14 cellular contexts compared by ENCODE assay signal in the genomic region with DNA sequence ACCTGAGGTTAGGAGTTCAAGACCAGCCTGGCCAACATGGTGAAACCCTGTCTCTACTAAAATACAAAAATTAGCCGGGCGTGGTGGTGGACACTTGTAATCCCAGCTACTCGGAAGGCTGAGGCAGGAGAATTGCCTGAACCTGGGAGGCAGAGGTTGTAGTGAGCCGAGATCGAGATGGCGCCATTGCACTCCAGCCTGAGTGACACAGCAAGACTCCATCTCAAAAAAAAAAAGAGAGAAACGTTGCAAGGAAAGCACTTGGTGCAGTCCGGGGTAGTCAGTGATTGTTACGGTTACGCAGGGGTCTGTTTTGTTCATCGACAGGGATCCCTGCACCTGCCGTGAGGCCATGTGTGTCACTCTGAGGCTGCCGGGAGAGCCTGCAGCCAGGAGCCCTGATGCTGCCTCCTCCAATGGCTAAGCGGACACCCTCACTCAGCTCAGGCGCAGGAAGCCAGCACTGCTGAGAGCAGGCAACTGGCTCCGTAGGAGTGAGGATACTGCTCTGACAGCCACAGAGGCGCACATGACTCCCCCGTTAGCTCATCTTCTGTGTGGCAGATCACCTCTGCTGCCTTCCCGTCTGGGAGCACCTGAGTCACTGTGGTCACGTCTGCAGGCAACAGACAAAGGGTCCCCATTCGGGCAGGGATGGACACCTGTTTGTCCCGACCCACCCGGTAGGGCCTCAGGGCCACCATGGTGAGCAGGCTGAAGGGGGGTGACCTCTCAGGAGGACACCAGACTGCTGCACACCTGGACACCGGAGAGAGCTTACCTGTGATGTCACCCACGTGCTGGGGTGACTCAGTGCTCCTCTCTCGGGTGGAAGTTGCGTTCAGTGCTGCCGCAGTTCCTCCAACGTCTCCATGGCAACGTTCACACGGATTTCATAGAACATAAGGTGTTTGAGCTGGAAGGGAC. TPM values are rescaled to one million over a fixed set of nuclear protein-coding genes. Genes with fewer than 3 reads are reported as not detected.
A peak's percentile ranks its signal among the peaks of the same experiment; 100 is the strongest.
DNase-seq lines count a peak whose midpoint lies in the region; ATAC-seq lines count a peak whose summit lies in the region.
"Had no signal": no experiment of that assay in that cellular context is flagged by ENCODE, and none has a peak within 500 bp of the region (broad histone marks: within the 10 kb centered on the region; RNA-seq: fewer than 3 reads in every experiment).

No MANE protein-coding gene starts in this region.

- ATAC-seq in activated T-cell treated with anti-CD3 and anti-CD28 coated beads, Interleukin-2, amount 50 U/mL, for 4 hours: peak; percentile 29 to 36
- peak; percentile 19 for ATAC-seq in esophagus mucosa
- peak; percentile 60 for ATAC-seq in stimulated activated effector memory CD8-positive, alpha-beta T cell treated with anti-CD3 and anti-CD28 coated beads, Interleukin-12 subunit alpha, Interleukin-12 subunit beta, amount 100 ng/mL, for 72 hours
- ATAC-seq in HG02981 (IDR thresholded peaks at IDR 0.05; ENCODE audit: unreplicated experiment): no peak
- no peak for ATAC-seq in GM18858 (IDR thresholded peaks at IDR 0.05; ENCODE audit: unreplicated experiment)

- no peaks in the 10 kb centered on the region for H3K9me3 Mint-ChIP-seq in activated T-cell treated with anti-CD3 and anti-CD28 coated beads, Interleukin-2, amount 50 U/mL, for 4 hours
- no peaks in the 10 kb centered on the region for H3K9me3 Mint-ChIP-seq in stimulated activated effector memory CD8-positive, alpha-beta T cell treated with anti-CD3 and anti-CD28 coated beads, Interleukin-12 subunit alpha, Interleukin-12 subunit beta, amount 100 ng/mL, for 72 hours
- H3K9me3 Mint-ChIP-seq: activated T-helper 2 cell treated with anti-CD3 and anti-CD28 coated beads, Interferon-gamma antibody, Interleukin-2, Interleukin-4, amounts not matched to agents 10 μg/mL and 5 μg/mL and 100 μg/mL, durations not matched to agents 14 hours and 24 hours and 36 hours; T-helper 1 cell treated with Interleukin-12 subunit alpha and Interleukin-12 subunit beta and Interleukin-4 antibody, amounts not matched to agents 30 μg/mL and 1 μg/mL, for 36 hours had no signal

- no peaks in the 10 kb centered on the region for H3K27me3 Mint-ChIP-seq in activated T-cell treated with anti-CD3 and anti-CD28 coated beads, Interleukin-2, amount 50 U/mL, for 4 hours (ENCODE audit: low read depth)

- H3K4me3 Mint-ChIP-seq in activated T-cell treated with anti-CD3 and anti-CD28 coated beads, Interleukin-2, amount 50 U/mL, for 4 hours: no peak overlapping the region
- no peak overlapping the region for H3K4me3 Mint-ChIP-seq in stimulated activated effector memory CD8-positive, alpha-beta T cell treated with anti-CD3 and anti-CD28 coated beads, Interleukin-12 subunit alpha, Interleukin-12 subunit beta, amount 100 ng/mL, for 72 hours
- H3K4me3 Mint-ChIP-seq: T-helper 1 cell treated with Interleukin-12 subunit alpha and Interleukin-12 subunit beta and Interleukin-4 antibody, amounts not matched to agents 30 μg/mL and 1 μg/mL, for 36 hours had no signal

- H3K4me1 Mint-ChIP-seq in activated T-cell treated with anti-CD3 and anti-CD28 coated beads, Interleukin-2, amount 50 U/mL, for 4 hours (ENCODE audit: low read depth): peaks cover 2% of the 10 kb centered on the region
- peaks cover 6% of the 10 kb centered on the region for H3K4me1 Mint-ChIP-seq in stimulated activated effector memory CD8-positive, alpha-beta T cell treated with anti-CD3 and anti-CD28 coated beads, Interleukin-12 subunit alpha, Interleukin-12 subunit beta, amount 100 ng/mL, for 72 hours

- no peaks in the 10 kb centered on the region for H3K36me3 Mint-ChIP-seq in activated T-cell treated with anti-CD3 and anti-CD28 coated beads, Interleukin-2, amount 50 U/mL, for 4 hours (ENCODE audit: insufficient read depth)
- H3K36me3 Mint-ChIP-seq in stimulated activated effector memory CD8-positive, alpha-beta T cell treated with anti-CD3 and anti-CD28 coated beads, Interleukin-12 subunit alpha, Interleukin-12 subunit beta, amount 100 ng/mL, for 72 hours: no peaks in the 10 kb centered on the region

- no peak overlapping the region for H3K27ac Mint-ChIP-seq in stimulated activated effector memory CD8-positive, alpha-beta T cell treated with anti-CD3 and anti-CD28 coated beads, Interleukin-12 subunit alpha, Interleukin-12 subunit beta, amount 100 ng/mL, for 72 hours
- H3K27ac Mint-ChIP-seq: activated T-helper 2 cell treated with anti-CD3 and anti-CD28 coated beads, Interferon-gamma antibody, Interleukin-2, Interleukin-4, amounts not matched to agents 10 μg/mL and 5 μg/mL and 100 μg/mL, durations not matched to agents 14 hours and 24 hours and 36 hours; T-helper 1 cell treated with Interleukin-12 subunit alpha and Interleukin-12 subunit beta and Interleukin-4 antibody, amounts not matched to agents 30 μg/mL and 1 μg/mL, for 36 hours had no signal

- DNase-seq in activated T-cell treated with anti-CD3 and anti-CD28 coated beads, Interleukin-2, amount 50 U/mL, for 4 hours: no peak
- no peak for DNase-seq in activated T-cell treated with anti-CD3 and anti-CD28 coated beads, Interleukin-2, amount 50 U/mL, for 1 hour
- peak; percentile 11 for DNase-seq in RPMI8226
- DNase-seq in stimulated activated effector memory CD8-positive, alpha-beta T cell treated with anti-CD3 and anti-CD28 coated beads, Interleukin-12 subunit alpha, Interleukin-12 subunit beta, amount 100 ng/mL, for 72 hours (ENCODE audit: low spot score in 2 of 2): no peak
- DNase-seq in DMS79 treated with DMSO at 0.1 percent for 48 hours (lab: John Stamatoyannopoulos, UW): no peak
- DNase-seq: effector memory CD4-positive, alpha-beta T cell; foreskin melanocyte; GOT3; NCI-H2029 treated with DMSO at 0.1 percent for 48 hours had no signal

RNA-seq across cellular contexts. Expression of a gene that starts 5.2 kb away (rescaled TPM):
- not detected for total RNA-seq in activated T-cell treated with anti-CD3 and anti-CD28 coated beads, Interleukin-2, amount 50 U/mL, for 4 hours
- total RNA-seq in esophagus mucosa: 6.0 TPM

RNA-seq across cellular contexts. Expression of a gene that starts 7.5 kb away (rescaled TPM):
- 100 to 1,000 TPM; 100 to 118 (median 104) TPM for total RNA-seq in activated T-cell treated with anti-CD3 and anti-CD28 coated beads, Interleukin-2, amount 50 U/mL, for 4 hours
- 34.8 TPM for total RNA-seq in esophagus mucosa

RNA-seq across cellular contexts. Expression of a gene that starts 12.4 kb away (rescaled TPM):
- total RNA-seq in activated T-cell treated with anti-CD3 and anti-CD28 coated beads, Interleukin-2, amount 50 U/mL, for 4 hours: 100 to 1,000 TPM in 2 of 3 donors, 10 to 100 TPM in 1; 95.6 to 110 (median 102) TPM
- 96.6 TPM for total RNA-seq in esophagus mucosa

RNA-seq across cellular contexts. Expression of a gene that starts 53.2 kb away (rescaled TPM):
- total RNA-seq in activated T-cell treated with anti-CD3 and anti-CD28 coated beads, Interleukin-2, amount 50 U/mL, for 4 hours: 1 to 10 TPM in 1 of 3 donors, under 1 TPM in 2; 0.14 to 1.5 (median 0.34) TPM
- total RNA-seq in esophagus mucosa: 0.08 TPM

Comparison
In these comparisons a context has a peak if more than half of its experiments do, and no peak if none do; other contexts are left out.
1. ATAC-seq: peak in activated T-cell treated with anti-CD3 and anti-CD28 coated beads, Interleukin-2, amount 50 U/mL, for 4 hours (2 of 2), esophagus mucosa (single experiment) and stimulated activated effector memory CD8-positive, alpha-beta T cell treated with anti-CD3 and anti-CD28 coated beads, Interleukin-12 subunit alpha, Interleukin-12 subunit beta, amount 100 ng/mL, for 72 hours (single experiment); none in HG02981 (single experiment) and GM18858 (single experiment).